ENCODE assay signal across 1 cellular context in the genomic region with DNA sequence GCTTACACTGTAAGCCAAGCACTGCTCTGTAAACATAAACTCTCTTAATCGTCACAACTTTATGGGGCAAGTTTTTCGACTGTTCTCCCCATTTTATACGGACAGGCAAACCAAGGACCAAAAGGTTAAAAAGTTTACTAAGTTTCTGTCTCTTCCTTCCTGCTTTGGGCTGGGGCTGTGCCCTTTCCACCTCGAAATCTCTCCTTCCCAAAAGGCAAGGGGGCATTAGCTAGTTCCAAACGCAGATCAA.
TF ChIP-seq lines count a peak whose summit lies in the region.

No MANE protein-coding gene starts in this region.

TF ChIP-seq in liver, 16 proteins besides CTCF, POLR2A, EP300 and RAD21 (continued from another document):
- TF ChIP-seq, protein P1, sequence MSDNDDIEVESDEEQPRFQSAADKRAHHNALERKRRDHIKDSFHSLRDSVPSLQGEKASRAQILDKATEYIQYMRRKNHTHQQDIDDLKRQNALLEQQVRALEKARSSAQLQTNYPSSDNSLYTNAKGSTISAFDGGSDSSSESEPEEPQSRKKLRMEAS (IDR thresholded peaks at IDR 0.05), result no peak
- no peak for TF ChIP-seq NR2F2 (IDR thresholded peaks at IDR 0.05)
- TF ChIP-seq, protein P2, sequence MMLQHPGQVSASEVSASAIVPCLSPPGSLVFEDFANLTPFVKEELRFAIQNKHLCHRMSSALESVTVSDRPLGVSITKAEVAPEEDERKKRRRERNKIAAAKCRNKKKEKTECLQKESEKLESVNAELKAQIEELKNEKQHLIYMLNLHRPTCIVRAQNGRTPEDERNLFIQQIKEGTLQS (IDR thresholded peaks at IDR 0.05), result no peak
- no peak for TF ChIP-seq YY1 (IDR thresholded peaks at IDR 0.05)
- no peak for TF ChIP-seq FOXA1 (IDR thresholded peaks at IDR 0.05)
- TF ChIP-seq GABPA (IDR thresholded peaks at IDR 0.05 in 1 of 2, conservative IDR thresholded peaks at IDR 0.05 in 1 of 2), result no peak
- no peak for TF ChIP-seq RXRA (IDR thresholded peaks at IDR 0.05)
- no peak for TF ChIP-seq FOXA2 (IDR thresholded peaks at IDR 0.05)
- TF ChIP-seq HNF4A (conservative IDR thresholded peaks at IDR 0.05), result no peak
- no peak for TF ChIP-seq HNF4G (IDR thresholded peaks at IDR 0.05)
- no peak for TF ChIP-seq JUND (IDR thresholded peaks at IDR 0.05)
- TF ChIP-seq, protein P3, sequence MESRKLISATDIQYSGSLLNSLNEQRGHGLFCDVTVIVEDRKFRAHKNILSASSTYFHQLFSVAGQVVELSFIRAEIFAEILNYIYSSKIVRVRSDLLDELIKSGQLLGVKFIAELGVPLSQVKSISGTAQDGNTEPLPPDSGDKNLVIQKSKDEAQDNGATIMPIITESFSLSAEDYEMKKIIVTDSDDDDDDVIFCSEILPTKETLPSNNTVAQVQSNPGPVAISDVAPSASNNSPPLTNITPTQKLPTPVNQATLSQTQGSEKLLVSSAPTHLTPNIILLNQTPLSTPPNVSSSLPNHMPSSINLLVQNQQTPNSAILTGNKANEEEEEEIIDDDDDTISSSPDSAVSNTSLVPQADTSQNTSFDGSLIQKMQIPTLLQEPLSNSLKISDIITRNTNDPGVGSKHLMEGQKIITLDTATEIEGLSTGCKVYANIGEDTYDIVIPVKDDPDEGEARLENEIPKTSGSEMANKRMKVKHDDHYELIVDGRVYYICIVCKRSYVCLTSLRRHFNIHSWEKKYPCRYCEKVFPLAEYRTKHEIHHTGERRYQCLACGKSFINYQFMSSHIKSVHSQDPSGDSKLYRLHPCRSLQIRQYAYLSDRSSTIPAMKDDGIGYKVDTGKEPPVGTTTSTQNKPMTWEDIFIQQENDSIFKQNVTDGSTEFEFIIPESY (IDR thresholded peaks at IDR 0.05), result no peak
